In genomic region chr4:61395754-61396153, GRCh38 we compare ENCODE assay signal across 1 cellular context.
TF ChIP-seq lines count a peak whose summit lies in the region.

No MANE protein-coding gene starts in this region.

TF ChIP-seq in H1, 55 proteins besides CTCF, POLR2A, EP300 and RAD21 (continued from another document):
- TF ChIP-seq CHD7 (IDR thresholded peaks at IDR 0.05; ENCODE audit: insufficient replicate concordance, low read length): peak; percentile 16
TF ChIP-seq in H1: peak in this region for 1.
